8 cellular contexts compared by ENCODE assay signal in genomic region chr19:7829561-7830271, GRCh38. TPM values are rescaled to one million over a fixed set of nuclear protein-coding genes. Genes with fewer than 3 reads are reported as not detected.
DNase-seq lines count a peak whose midpoint lies in the region; ATAC-seq lines count a peak whose summit lies in the region.

EVI5L (plus strand) TSS chr19:7830218; CDS start chr19:7846543, 16,325 bp downstream.

- H3K27ac Mint-ChIP-seq in activated CD8-positive, alpha-beta memory T cell treated with anti-CD3 and anti-CD28 coated beads, Interleukin-2, amount 10 ng/mL, durations not matched to agents 7 days and 5 days: peak within 1 kb of the TSS; percentile 74
- peak within 1 kb of the TSS; percentile 48 for H3K27ac Mint-ChIP-seq in memory B cell

- H3K9ac ChIP-seq in endocrine pancreas (ENCODE audit: control insufficient read depth, insufficient read depth, low read length): peak within 1 kb of the TSS; percentile 61

- DNase-seq in CMK (ENCODE audit: low read depth): peak; percentile 99
- peak; percentile 100 for DNase-seq in HT1080 (ENCODE audit: low read depth)
- DNase-seq in NOMO-1 (lab: John Stamatoyannopoulos, UW; ENCODE audit: unreplicated experiment in 2 of 2): peak; percentile 99 to 100
- DNase-seq in activated CD8-positive, alpha-beta memory T cell treated with anti-CD3 and anti-CD28 coated beads, Interleukin-2, amount 10 ng/mL, durations not matched to agents 7 days and 5 days: peak; percentile 99
- peak; percentile 99 for DNase-seq in memory B cell (ENCODE audit: low spot score in 2 of 2)
- peak; percentile 98 for DNase-seq in stimulated activated CD8-positive, alpha-beta memory T cell treated with anti-CD3 and anti-CD28 coated beads, Interleukin-12 subunit alpha, Interleukin-12 subunit beta, amount 100 ng/mL, for 1 hour (ENCODE audit: low read depth)

- peaks cover 16% of the 10 kb centered on the region for H3K27me3 Mint-ChIP-seq in activated CD8-positive, alpha-beta memory T cell treated with anti-CD3 and anti-CD28 coated beads, Interleukin-2, amount 10 ng/mL, durations not matched to agents 7 days and 5 days
- no peaks in the 10 kb centered on the region for H3K27me3 Mint-ChIP-seq in memory B cell

- ATAC-seq in GM21367 (IDR thresholded peaks at IDR 0.05; ENCODE audit: unreplicated experiment) (peak; percentile 71), memory B cell (ENCODE audit: low read depth) (peak; percentile 81)
- peak; percentile 92 for ATAC-seq in activated CD8-positive, alpha-beta memory T cell treated with anti-CD3 and anti-CD28 coated beads, Interleukin-2, amount 10 ng/mL, durations not matched to agents 7 days and 5 days

- peak within 1 kb of the TSS; percentile 77 for H3K4me3 Mint-ChIP-seq in activated CD8-positive, alpha-beta memory T cell treated with anti-CD3 and anti-CD28 coated beads, Interleukin-2, amount 10 ng/mL, durations not matched to agents 7 days and 5 days
- H3K4me3 Mint-ChIP-seq in memory B cell: peak within 1 kb of the TSS; percentile 83

- H3K4me1 Mint-ChIP-seq in activated CD8-positive, alpha-beta memory T cell treated with anti-CD3 and anti-CD28 coated beads, Interleukin-2, amount 10 ng/mL, durations not matched to agents 7 days and 5 days: peaks cover 13% of the 10 kb centered on the region
- H3K4me1 Mint-ChIP-seq in memory B cell: peaks cover 10% of the 10 kb centered on the region

- no peaks in the 10 kb centered on the region for H3K27me3 ChIP-seq in endocrine pancreas (ENCODE audit: control insufficient read depth, insufficient read depth, low read length)

- no peak within 1 kb of the TSS for H3K4me3 ChIP-seq in endocrine pancreas (ENCODE audit: control insufficient read depth, insufficient read depth, low read length)

- H3K9me3 Mint-ChIP-seq in activated CD8-positive, alpha-beta memory T cell treated with anti-CD3 and anti-CD28 coated beads, Interleukin-2, amount 10 ng/mL, durations not matched to agents 7 days and 5 days (ENCODE audit: low read depth): no peaks in the 10 kb centered on the region
- H3K9me3 Mint-ChIP-seq in memory B cell: no peaks in the 10 kb centered on the region

- no peaks in the 10 kb centered on the region for H3K9me3 ChIP-seq in endocrine pancreas (ENCODE audit: control insufficient read depth, low read length)

- H3K36me3 ChIP-seq in endocrine pancreas (ENCODE audit: control insufficient read depth, insufficient read depth, low read length): no peaks in the 10 kb centered on the region

- H3K4me1 ChIP-seq in endocrine pancreas (ENCODE audit: control insufficient read depth, insufficient read depth, low read length): no peaks in the 10 kb centered on the region

- no peaks in the 10 kb centered on the region for H3K36me3 Mint-ChIP-seq in activated CD8-positive, alpha-beta memory T cell treated with anti-CD3 and anti-CD28 coated beads, Interleukin-2, amount 10 ng/mL, durations not matched to agents 7 days and 5 days
- H3K36me3 Mint-ChIP-seq in memory B cell: no peaks in the 10 kb centered on the region

- CTCF ChIA-PET in activated CD8-positive, alpha-beta memory T cell treated with anti-CD3 and anti-CD28 coated beads, Interleukin-2, amount 10 ng/mL, durations not matched to agents 7 days and 5 days (lab: Charles Lee): no interaction called here

RNA-seq across cellular contexts. Expression of gene EVI5L, which starts in this region (rescaled TPM):
- total RNA-seq in HT1080 (2014; rRNA removed; shearing (Covaris generic)): 1.3 and 3.2 TPM in 2 replicates
- polyA plus RNA-seq in HT1080 (2015; cell fraction: cytosol; rRNA removed): 7.0 and 7.9 TPM in 2 replicates
- 8.2 and 14.7 TPM in 2 replicates for polyA plus RNA-seq in HT1080 (2015; cell fraction: nucleus; rRNA removed)
- total RNA-seq in activated CD8-positive, alpha-beta memory T cell treated with anti-CD3 and anti-CD28 coated beads, Interleukin-2, amount 10 ng/mL, durations not matched to agents 7 days and 5 days: 1 to 10 TPM; 6.0 to 6.1 TPM
